8 cellular contexts compared by ENCODE assay signal in the genomic region with DNA sequence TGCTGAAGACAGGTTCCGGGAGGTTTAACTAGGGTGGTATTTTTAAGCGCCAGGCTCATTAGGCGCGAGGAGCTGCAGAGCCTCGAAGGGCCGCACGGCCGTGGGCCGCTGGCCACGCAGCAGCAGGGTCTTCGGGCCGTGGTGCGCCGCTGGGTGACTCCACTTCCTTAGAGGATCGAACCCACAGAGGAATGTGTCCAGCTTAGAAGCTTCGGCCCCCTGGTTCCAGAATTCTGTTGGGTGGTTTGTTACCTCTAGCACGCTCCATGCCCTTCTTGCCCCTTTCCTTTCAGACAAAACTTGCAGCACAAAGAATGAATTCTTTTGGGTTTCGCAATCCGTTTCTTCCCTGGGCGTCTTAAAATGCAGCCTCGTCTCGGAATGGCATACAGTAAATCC. TPM values are rescaled to one million over a fixed set of nuclear protein-coding genes. Genes with fewer than 3 reads are reported as not detected.
DNase-seq lines count a peak whose midpoint lies in the region; ATAC-seq and TF ChIP-seq lines count a peak whose summit lies in the region.

No MANE protein-coding gene starts in this region.

- no peak for TF ChIP-seq POLR2A in vagina (IDR thresholded peaks at IDR 0.05)

- H2AFZ ChIP-seq in ACC112 (ENCODE audit: low read length, unreplicated experiment) = peak overlapping the region; percentile 41

- H3K9ac ChIP-seq in muscle layer of colon (ENCODE audit: low read length) = peak overlapping the region; percentile 79

- H3K36me3 ChIP-seq in ACC112 (ENCODE audit: insufficient read depth, low read length) (peaks cover 12% of the 10 kb centered on the region), muscle layer of colon (ENCODE audit: insufficient read depth, low read length) (peaks cover 19% of the 10 kb centered on the region), vagina (peaks cover 0 to 15% of the 10 kb centered on the region in 2 donors)

- H3K27ac ChIP-seq in ACC112 (ENCODE audit: low read depth, low read length) (peak overlapping the region; percentile 90), RWPE1 (peak overlapping the region; percentile 94), muscle layer of colon (ENCODE audit: low read depth, low read length) (peak overlapping the region; percentile 99), vagina (peak overlapping the region; percentile 99)

- CTCF ChIA-PET in RWPE1 (lab: Yijun Ruan, JAX) = interaction anchor here (0.6 to 0.7 kb wide), 2 partner anchors 72 to 77 kb away, joined by 3 to 6 read pairs; no protein-coding TSS in a partner anchor

- H3K27me3 ChIP-seq in ACC112 (ENCODE audit: insufficient read depth, low read length) = no peaks in the 10 kb centered on the region
- no peaks in the 10 kb centered on the region for H3K27me3 ChIP-seq in muscle layer of colon (ENCODE audit: control insufficient read depth in 1 of 2, insufficient read depth in 2 of 2, low read length in 2 of 2)
- no peaks in the 10 kb centered on the region for H3K27me3 ChIP-seq in vagina

- DNase-seq in GM19238 (ENCODE audit: insufficient read length, low spot score) = peak; percentile 31
- DNase-seq in RWPE1 (ENCODE audit: low spot score) = peak; percentile 45
- no peak for DNase-seq in epithelial cell of proximal tubule (ENCODE audit: low read depth)
- no peak for DNase-seq in vagina (ENCODE audit: extremely low spot score in 2 of 2)
- DNase-seq in NCI-H1092 treated with DMSO at 0.1 percent for 48 hours (lab: John Stamatoyannopoulos, UW) = no peak

- peaks cover 11% of the 10 kb centered on the region for H3K4me1 ChIP-seq in ACC112 (ENCODE audit: control insufficient read depth, insufficient read depth, low read length, unreplicated experiment)
- H3K4me1 ChIP-seq in muscle layer of colon (ENCODE audit: insufficient read depth, low read length) = peaks cover 22% of the 10 kb centered on the region
- peaks cover 23% of the 10 kb centered on the region for H3K4me1 ChIP-seq in vagina

- H3K4me3 ChIP-seq in ACC112 (ENCODE audit: low read depth, low read length) = peak overlapping the region; percentile 85
- H3K4me3 ChIP-seq in epithelial cell of proximal tubule (ENCODE audit: low read depth, low read length) = peak overlapping the region; percentile 87
- H3K4me3 ChIP-seq in muscle layer of colon (ENCODE audit: low read depth in 1 of 2, low read length in 2 of 2) = peak overlapping the region; percentile 77 to 92
- peak overlapping the region; percentile 85 to 95 for H3K4me3 ChIP-seq in vagina

- ATAC-seq in GM21619 (IDR thresholded peaks at IDR 0.05; ENCODE audit: unreplicated experiment) = no peak

- POLR2A ChIA-PET in RWPE1 (lab: Yijun Ruan, JAX; ENCODE audit: low non-redundant PET) = interaction anchor here (0.5 kb wide), 1 partner anchor 496 kb away, joined by 9 read pairs; no protein-coding TSS in a partner anchor

- TF ChIP-seq CTCF in RWPE1 (conservative IDR thresholded peaks at IDR 0.05; ENCODE audit: low read depth) = no peak
- no peak for TF ChIP-seq CTCF in epithelial cell of proximal tubule (conservative IDR thresholded peaks at IDR 0.05; ENCODE audit: low read depth, low read length)
- peak in 1 of 3 experiments; percentile 11 for TF ChIP-seq CTCF in vagina (IDR thresholded peaks at IDR 0.05)

- intact Hi-C loops in vagina (cut with DNase I) = loop anchor here (2.0 to 10.0 kb wide), 2 partner anchors 55 to 135 kb away; a partner anchor contains a TSS

- peaks cover 44% of the 10 kb centered on the region for H3K79me2 ChIP-seq in ACC112 (ENCODE audit: control insufficient read depth, insufficient read depth, low read length, unreplicated experiment)

- H3K9me3 ChIP-seq in muscle layer of colon (ENCODE audit: low read length) = no peaks in the 10 kb centered on the region
- H3K9me3 ChIP-seq in vagina = no peaks in the 10 kb centered on the region

RNA-seq across cellular contexts. Expression of a gene that starts 0.8 kb away (rescaled TPM):
- total RNA-seq in epithelial cell of proximal tubule (19.3 and 21.9 TPM in 2 replicates), vagina (14.5 TPM)

RNA-seq across cellular contexts. Expression of a gene that starts 44.0 kb away (rescaled TPM):
- not detected in 2 replicates for total RNA-seq in epithelial cell of proximal tubule
- total RNA-seq in vagina = not detected

RNA-seq across cellular contexts. Expression of a gene that starts 54.0 kb away (rescaled TPM):
- 12.3 and 15.1 TPM in 2 replicates for total RNA-seq in epithelial cell of proximal tubule
- 40.5 TPM for total RNA-seq in vagina

Comparison
In these comparisons a context has a peak if more than half of its experiments do, and no peak if none do; other contexts are left out.
1. DNase-seq: peak in GM19238 (single experiment) and RWPE1 (single experiment); none in epithelial cell of proximal tubule (single experiment), vagina (0 of 2) and NCI-H1092 treated with DMSO at 0.1 percent for 48 hours (single experiment).
2. Peak in every context shown above with its lines, with median percentiles within 50 percentile points of each other: H3K27ac ChIP-seq and H3K4me3 ChIP-seq.